ENCODE assay signal across 2 cellular contexts in the genomic region with DNA sequence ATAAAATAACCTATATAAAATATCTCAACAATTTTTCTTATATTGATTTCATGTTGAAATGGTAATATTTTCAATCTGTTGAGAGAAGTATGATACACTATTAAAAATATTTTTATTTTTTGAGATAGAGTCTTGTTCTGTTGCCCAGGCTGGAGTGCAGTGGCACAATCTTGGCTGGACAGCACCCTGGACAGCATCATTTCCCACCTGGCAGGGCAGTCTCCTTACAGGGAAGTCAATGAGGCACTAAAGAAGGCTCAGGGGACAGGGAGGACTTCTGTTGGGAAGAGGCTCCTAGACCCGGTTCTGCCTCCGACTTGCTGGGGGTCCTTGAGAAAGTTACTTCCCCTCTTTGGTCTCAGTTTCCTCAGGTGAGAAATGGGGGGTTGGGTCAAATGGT.
A peak's percentile ranks its signal among the peaks of the same experiment; 100 is the strongest.
TF ChIP-seq lines count a peak whose summit lies in the region.

No MANE protein-coding gene starts in this region.

TF ChIP-seq in HepG2, 621 proteins besides CTCF, POLR2A, EP300 and RAD21:
- no peak for TF ChIP-seq ZNF768 (CRISPR knock-in tag; IDR thresholded peaks at IDR 0.05)
- TF ChIP-seq KDM6A (CRISPR knock-in tag; IDR thresholded peaks at IDR 0.05; ENCODE audit: low read depth) = no peak
- no peak for TF ChIP-seq HOXA3 (CRISPR knock-in tag; IDR thresholded peaks at IDR 0.05)
- no peak for TF ChIP-seq IKZF1 (IDR thresholded peaks at IDR 0.05)
- TF ChIP-seq POLR2G (IDR thresholded peaks at IDR 0.05; ENCODE audit: low read depth, low read length) = no peak
- 0 out of 2 replicates have a peak, but pooled peaks have one; percentile 39 for TF ChIP-seq MIER2 (CRISPR knock-in tag; IDR thresholded peaks at IDR 0.05)
- TF ChIP-seq, protein P1, sequence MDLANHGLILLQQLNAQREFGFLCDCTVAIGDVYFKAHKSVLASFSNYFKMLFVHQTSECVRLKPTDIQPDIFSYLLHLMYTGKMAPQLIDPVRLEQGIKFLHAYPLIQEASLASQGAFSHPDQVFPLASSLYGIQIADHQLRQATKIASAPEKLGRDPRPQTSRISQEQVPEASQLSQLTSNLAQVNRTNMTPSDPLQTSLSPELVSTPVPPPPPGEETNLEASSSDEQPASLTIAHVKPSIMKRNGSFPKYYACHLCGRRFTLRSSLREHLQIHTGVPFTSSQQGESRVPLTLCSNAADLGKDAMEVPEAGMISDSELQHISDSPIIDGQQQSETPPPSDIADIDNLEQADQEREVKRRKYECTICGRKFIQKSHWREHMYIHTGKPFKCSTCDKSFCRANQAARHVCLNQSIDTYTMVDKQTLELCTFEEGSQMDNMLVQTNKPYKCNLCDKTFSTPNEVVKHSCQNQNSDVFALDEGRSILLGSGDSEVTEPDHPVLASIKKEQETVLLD (CRISPR knock-in tag; IDR thresholded peaks at IDR 0.05; ENCODE audit: low read depth) = no peak
- TF ChIP-seq, protein P2, sequence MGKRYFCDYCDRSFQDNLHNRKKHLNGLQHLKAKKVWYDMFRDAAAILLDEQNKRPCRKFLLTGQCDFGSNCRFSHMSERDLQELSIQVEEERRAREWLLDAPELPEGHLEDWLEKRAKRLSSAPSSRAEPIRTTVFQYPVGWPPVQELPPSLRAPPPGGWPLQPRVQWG (CRISPR knock-in tag; IDR thresholded peaks at IDR 0.05; ENCODE audit: borderline replicate concordance, low read depth) = no peak
- peak; percentile 34 to 85 for TF ChIP-seq REST (IDR thresholded peaks at IDR 0.05; ENCODE audit: borderline replicate concordance in 1 of 2, low read depth in 1 of 2, low read length in 2 of 2)
- no peak for TF ChIP-seq MAFF (IDR thresholded peaks at IDR 0.05; ENCODE audit: low read depth, low read length)

TF ChIP-seq in HCT116, 20 proteins besides CTCF, POLR2A, EP300 and RAD21:
- TF ChIP-seq REST (IDR thresholded peaks at IDR 0.05; ENCODE audit: low read depth) = peak; percentile 53
- no peak for TF ChIP-seq CEBPB (IDR thresholded peaks at IDR 0.05; ENCODE audit: low read depth)
